Comparison of ENCODE assay signal across 1 cellular context in genomic region chr9:38363589-38363925, GRCh38.
TF ChIP-seq lines count a peak whose summit lies in the region.

No MANE protein-coding gene starts in this region.

TF ChIP-seq in IMR-90, 13 proteins besides CTCF, POLR2A, EP300 and RAD21:
- TF ChIP-seq USF2 (IDR thresholded peaks at IDR 0.05; ENCODE audit: low read depth, low read length) (no peak), CHD1 (IDR thresholded peaks at IDR 0.05; ENCODE audit: low read depth, low read length) (no peak), BHLHE40 (IDR thresholded peaks at IDR 0.05; ENCODE audit: low read depth, low read length) (no peak)
